ENCODE assay signal across 11 cellular contexts in the genomic region with DNA sequence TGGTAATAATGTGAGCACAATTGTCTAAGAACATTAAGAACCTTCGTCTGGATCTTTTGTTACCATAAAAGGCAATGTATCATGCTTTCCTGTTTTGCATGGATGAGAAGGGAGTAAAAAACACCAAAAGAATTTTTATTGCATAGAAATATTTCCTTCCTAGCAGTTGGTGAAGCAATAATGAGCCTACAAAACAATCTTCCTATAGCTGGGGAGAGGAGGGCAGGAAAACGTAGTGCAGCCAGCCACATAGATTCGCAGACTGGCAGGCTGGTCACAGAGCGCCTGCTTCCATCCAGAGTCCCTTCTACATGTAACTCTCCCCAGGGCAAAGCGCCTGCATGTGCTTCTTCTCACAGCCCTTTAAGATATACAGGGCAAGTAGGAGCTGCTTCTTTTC.
DNase-seq lines count a peak whose midpoint lies in the region; ATAC-seq and TF ChIP-seq lines count a peak whose summit lies in the region.
"Had no signal": no experiment of that assay in that cellular context is flagged by ENCODE, and none has a peak within 500 bp of the region (broad histone marks: within the 10 kb centered on the region; RNA-seq: fewer than 3 reads in every experiment).

No MANE protein-coding gene starts in this region.

- TF ChIP-seq POLR2A in esophagus squamous epithelium (IDR thresholded peaks at IDR 0.05) = no peak

- peak; percentile 58 for DNase-seq in AG09309 (ENCODE audit: low read depth)
- DNase-seq in NOMO-1 treated with DMSO at 0.1 percent for 48 hours (lab: John Stamatoyannopoulos, UW; ENCODE audit: unreplicated experiment) = peak; percentile 46
- DNase-seq in esophagus squamous epithelium (lab: John Stamatoyannopoulos, UW) = no peak
- DNase-seq in omental fat pad (ENCODE audit: low spot score) = no peak
- DNase-seq in HK-2 (ENCODE audit: unreplicated experiment) = no peak
- no peak for DNase-seq in HuH-7 (ENCODE audit: low spot score)
- DNase-seq in cardiac septum (ENCODE audit: low spot score) = no peak
- no peak for DNase-seq in DMS53 (lab: John Stamatoyannopoulos, UW)
- DNase-seq: NCI-H446 treated with DMSO at 0.1 percent for 48 hours, T-helper 2 cell had no signal

- no peaks in the 10 kb centered on the region for H3K36me3 ChIP-seq in esophagus squamous epithelium

- H3K4me1 ChIP-seq in esophagus squamous epithelium = peaks cover 0 to 19% (median 3%) of the 10 kb centered on the region in 3 donors

- TF ChIP-seq CTCF in AG09309 (IDR thresholded peaks at IDR 0.05; ENCODE audit: control insufficient read depth, insufficient read depth, low read depth, low read length, missing control alignments) (no peak), esophagus squamous epithelium (IDR thresholded peaks at IDR 0.05) (no peak), omental fat pad (IDR thresholded peaks at IDR 0.05) (no peak)

- H3K9me3 ChIP-seq in esophagus squamous epithelium = no peaks in the 10 kb centered on the region

- peak; percentile 24 for ATAC-seq in omental fat pad (ENCODE audit: low FRiP score)

- 54 to 62% methylated on average over 5 of the region's 5 CpGs for WGBS in esophagus squamous epithelium, 2 donors

- H3K27me3 ChIP-seq in esophagus squamous epithelium = no peaks in the 10 kb centered on the region

- H3K4me3 ChIP-seq in AG09309 (ENCODE audit: control insufficient read depth, low read depth, low read length) = no peak overlapping the region
- H3K4me3 ChIP-seq in esophagus squamous epithelium = no peak overlapping the region

- peak overlapping the region; percentile 18 to 72 (median 68) for H3K27ac ChIP-seq in esophagus squamous epithelium
- H3K27ac ChIP-seq: C4-2B had no signal

- intact Hi-C loops in esophagus squamous epithelium (cut with DNase I) (no loop called here), cardiac septum (cut with DNase I) (no loop called here)

Comparison
In these comparisons a context has a peak if more than half of its experiments do, and no peak if none do; other contexts are left out.
1. DNase-seq: peak in AG09309 (single experiment) and NOMO-1 treated with DMSO at 0.1 percent for 48 hours (single experiment); none in esophagus squamous epithelium (single experiment), omental fat pad (single experiment), HK-2 (single experiment), HuH-7 (single experiment), cardiac septum (single experiment) and DMS53 (single experiment).